Comparison of ENCODE assay signal across 21 cellular contexts in genomic region chr16:50161950-50162349, GRCh38. TPM values are rescaled to one million over a fixed set of nuclear protein-coding genes. Genes with fewer than 3 reads are reported as not detected.
DNase-seq lines count a peak whose midpoint lies in the region; ATAC-seq and TF ChIP-seq lines count a peak whose summit lies in the region.
"Had no signal": no experiment of that assay in that cellular context is flagged by ENCODE, and none has a peak within 500 bp of the region (broad histone marks: within the 10 kb centered on the region; RNA-seq: fewer than 3 reads in every experiment).

No MANE protein-coding gene starts in this region.

- no peaks in the 10 kb centered on the region for H3K27me3 Mint-ChIP-seq in activated naive CD4-positive, alpha-beta T cell treated with anti-CD3 and anti-CD28 coated beads, Interleukin-2, amount 50 U/mL, for 24 hours
- no peaks in the 10 kb centered on the region for H3K27me3 Mint-ChIP-seq in activated naive CD8-positive, alpha-beta T cell treated with anti-CD3 and anti-CD28 coated beads for 36 hours

- H3K27me3 ChIP-seq in tibial artery = no peaks in the 10 kb centered on the region
- H3K27me3 ChIP-seq in upper lobe of left lung = no peaks in the 10 kb centered on the region
- H3K27me3 ChIP-seq: MG63 had no signal

- peak overlapping the region; percentile 90 to 94 for H3K27ac ChIP-seq in tibial artery
- no peak overlapping the region for H3K27ac ChIP-seq in upper lobe of left lung
- H3K27ac ChIP-seq: C4-2B, SK-N-MC had no signal

- peaks cover 69% of the 10 kb centered on the region for H3K4me1 Mint-ChIP-seq in activated naive CD4-positive, alpha-beta T cell treated with anti-CD3 and anti-CD28 coated beads, Interleukin-2, amount 50 U/mL, for 24 hours
- H3K4me1 Mint-ChIP-seq in activated naive CD8-positive, alpha-beta T cell treated with anti-CD3 and anti-CD28 coated beads for 36 hours = peaks cover 63% of the 10 kb centered on the region

- H3K9me3 ChIP-seq in tibial artery (no peaks in the 10 kb centered on the region), upper lobe of left lung (no peaks in the 10 kb centered on the region)
- H3K9me3 ChIP-seq: MG63 had no signal

- TF ChIP-seq POLR2A in upper lobe of left lung (IDR thresholded peaks at IDR 0.05) = no peak

- WGBS in upper lobe of left lung, 2 donors = 95 to 97% methylated on average over 2 of the region's 2 CpGs

- no peak for ATAC-seq in activated naive CD4-positive, alpha-beta T cell treated with anti-CD3 and anti-CD28 coated beads, Interleukin-2, amount 50 U/mL, for 72 hours
- ATAC-seq in GM21786 (IDR thresholded peaks at IDR 0.05; ENCODE audit: unreplicated experiment) (peak; percentile 50), left cardiac atrium (no peak), upper lobe of left lung (ENCODE audit: low FRiP score in 2 of 2) (no peak)
- ATAC-seq: Right ventricle myocardium inferior had no signal

- H3K4me3 ChIP-seq in tibial artery (no peak overlapping the region), upper lobe of left lung (no peak overlapping the region)
- H3K4me3 ChIP-seq: MG63, SK-N-MC had no signal

- peaks cover 16% of the 10 kb centered on the region for H3K36me3 Mint-ChIP-seq in activated naive CD4-positive, alpha-beta T cell treated with anti-CD3 and anti-CD28 coated beads, Interleukin-2, amount 50 U/mL, for 24 hours
- H3K36me3 Mint-ChIP-seq in activated naive CD4-positive, alpha-beta T cell treated with anti-CD3 and anti-CD28 coated beads, Interleukin-2, amount 50 U/mL, for 72 hours = peaks cover 0 to 14% of the 10 kb centered on the region in 2 donors
- H3K36me3 Mint-ChIP-seq in activated naive CD8-positive, alpha-beta T cell treated with anti-CD3 and anti-CD28 coated beads for 36 hours = peaks cover 25% of the 10 kb centered on the region

- H3K4me1 ChIP-seq in tibial artery = peaks cover 0 to 93% (median 48%) of the 10 kb centered on the region in 4 donors
- peaks cover 0 to 26% (median 19%) of the 10 kb centered on the region in 4 donors for H3K4me1 ChIP-seq in upper lobe of left lung

- intact Hi-C loops in tibial artery (cut with DNase I; ENCODE audit: low total_unique reads) (no loop called here), left cardiac atrium (cut with DNase I) (loop anchor here in 1 of 2 donors (5.0 kb wide), 1 partner anchor 35 kb away; no protein-coding TSS in a partner anchor)

- no peaks in the 10 kb centered on the region for H3K9me3 Mint-ChIP-seq in activated naive CD4-positive, alpha-beta T cell treated with anti-CD3 and anti-CD28 coated beads, Interleukin-2, amount 50 U/mL, for 24 hours
- H3K9me3 Mint-ChIP-seq in activated naive CD4-positive, alpha-beta T cell treated with anti-CD3 and anti-CD28 coated beads, Interleukin-2, amount 50 U/mL, for 72 hours = no peaks in the 10 kb centered on the region
- no peaks in the 10 kb centered on the region for H3K9me3 Mint-ChIP-seq in activated naive CD8-positive, alpha-beta T cell treated with anti-CD3 and anti-CD28 coated beads for 36 hours

- TF ChIP-seq CTCF in tibial artery (IDR thresholded peaks at IDR 0.05) = no peak
- TF ChIP-seq CTCF in upper lobe of left lung (IDR thresholded peaks at IDR 0.05) = no peak

- H3K36me3 ChIP-seq in tibial artery (no peaks in the 10 kb centered on the region), upper lobe of left lung (no peaks in the 10 kb centered on the region)
- H3K36me3 ChIP-seq: MG63 had no signal

- DNase-seq in activated naive CD4-positive, alpha-beta T cell treated with anti-CD3 and anti-CD28 coated beads, Interleukin-2, amount 50 U/mL, for 72 hours (ENCODE audit: low spot score in 2 of 2) = no peak
- no peak for DNase-seq in activated naive CD8-positive, alpha-beta T cell treated with anti-CD3 and anti-CD28 coated beads for 36 hours
- no peak for DNase-seq in tibial artery
- DNase-seq in left cardiac atrium = no peak
- DNase-seq in upper lobe of left lung = no peak
- DNase-seq in NCI-H1930 (lab: John Stamatoyannopoulos, UW) = no peak
- DNase-seq: Calu3, DND-41, GDM1, GOT3, KG1, MG63, NCI-H1092 treated with DMSO at 0.1 percent for 48 hours, NCI-H1694, NCI-H446, NCI-H82 had no signal

- no peak overlapping the region for H3K4me3 Mint-ChIP-seq in activated naive CD4-positive, alpha-beta T cell treated with anti-CD3 and anti-CD28 coated beads, Interleukin-2, amount 50 U/mL, for 24 hours
- H3K4me3 Mint-ChIP-seq in activated naive CD8-positive, alpha-beta T cell treated with anti-CD3 and anti-CD28 coated beads for 36 hours = no peak overlapping the region

- H3K27ac Mint-ChIP-seq in activated naive CD4-positive, alpha-beta T cell treated with anti-CD3 and anti-CD28 coated beads, Interleukin-2, amount 50 U/mL, for 24 hours = peak overlapping the region; percentile 77
- H3K27ac Mint-ChIP-seq in activated naive CD4-positive, alpha-beta T cell treated with anti-CD3 and anti-CD28 coated beads, Interleukin-2, amount 50 U/mL, for 72 hours = no peak overlapping the region
- peak overlapping the region; percentile 38 for H3K27ac Mint-ChIP-seq in activated naive CD8-positive, alpha-beta T cell treated with anti-CD3 and anti-CD28 coated beads for 36 hours

- TF ChIP-seq EP300 in upper lobe of left lung (IDR thresholded peaks at IDR 0.05) = no peak

RNA-seq across cellular contexts. Expression of gene TENT4B, which starts 8.8 kb away (rescaled TPM):
- total RNA-seq in activated naive CD4-positive, alpha-beta T cell treated with anti-CD3 and anti-CD28 coated beads, Interleukin-2, amount 50 U/mL, for 72 hours = 10 to 100 TPM; 25.7 to 27.9 TPM
- total RNA-seq in activated naive CD8-positive, alpha-beta T cell treated with anti-CD3 and anti-CD28 coated beads for 36 hours = 10 to 100 TPM; 18.6 to 19.7 TPM
- total RNA-seq in left cardiac atrium (1 to 10 TPM; 5.5 to 7.1 TPM), upper lobe of left lung (10 to 100 TPM in 3 of 6 donors, 1 to 10 TPM in 3; 7.2 to 19.2 (median 10.6) TPM)

Comparison
In these comparisons a context has a peak if more than half of its experiments do, and no peak if none do; other contexts are left out.
1. H3K27ac Mint-ChIP-seq: peak in activated naive CD4-positive, alpha-beta T cell treated with anti-CD3 and anti-CD28 coated beads, Interleukin-2, amount 50 U/mL, for 24 hours (single experiment) and activated naive CD8-positive, alpha-beta T cell treated with anti-CD3 and anti-CD28 coated beads for 36 hours (single experiment); none in activated naive CD4-positive, alpha-beta T cell treated with anti-CD3 and anti-CD28 coated beads, Interleukin-2, amount 50 U/mL, for 72 hours (0 of 2).
2. H3K27ac ChIP-seq: peak in tibial artery (2 of 2); none in upper lobe of left lung (0 of 4).